ENCODE assay signal across 16 cellular contexts in the genomic region with DNA sequence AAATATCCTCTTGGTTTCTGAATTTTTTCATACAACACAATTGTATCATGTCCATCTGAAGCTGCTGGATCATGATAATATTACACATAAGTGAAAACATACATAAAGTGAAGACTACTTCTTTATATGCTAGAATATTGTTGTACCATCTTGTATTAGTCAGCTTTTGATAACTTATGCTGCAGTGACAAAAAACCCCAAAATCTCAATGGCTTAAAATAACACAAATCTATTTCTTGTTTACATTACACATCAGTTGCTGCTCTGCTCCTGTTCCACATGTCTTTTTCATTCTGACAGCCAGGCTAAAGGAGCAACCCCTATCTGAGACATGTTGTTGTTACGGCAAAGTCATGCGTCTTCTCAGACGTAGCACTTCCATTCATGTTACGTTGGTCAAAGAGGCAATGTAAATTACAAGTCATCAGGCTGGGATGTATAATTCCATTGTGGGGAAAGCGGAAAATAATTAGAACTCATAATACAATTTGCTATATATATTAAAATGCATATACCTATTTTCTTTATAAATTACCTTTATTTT. TPM values are rescaled to one million over a fixed set of nuclear protein-coding genes. Genes with fewer than 3 reads are reported as not detected.
DNase-seq lines count a peak whose midpoint lies in the region; ATAC-seq and TF ChIP-seq lines count a peak whose summit lies in the region.
"Had no signal": no experiment of that assay in that cellular context is flagged by ENCODE, and none has a peak within 500 bp of the region (broad histone marks: within the 10 kb centered on the region; RNA-seq: fewer than 3 reads in every experiment).

No MANE protein-coding gene starts in this region.

- no peak overlapping the region for H3K23ac ChIP-seq in trophoblast cell (ENCODE audit: low read length)

- H2BK12ac ChIP-seq in trophoblast cell (ENCODE audit: low read length): no peak overlapping the region

- no peaks in the 10 kb centered on the region for H3K27me3 ChIP-seq in trophoblast cell (ENCODE audit: insufficient read depth, low read length)
- H3K27me3 ChIP-seq in right cardiac atrium (ENCODE audit: control insufficient read depth, insufficient read depth): no peaks in the 10 kb centered on the region
- H3K27me3 ChIP-seq in effector memory CD4-positive, alpha-beta T cell (replicated peaks; ENCODE audit: control insufficient read depth, insufficient read depth, low read length, poor library complexity, severe bottlenecking): no peaks in the 10 kb centered on the region

- no peak overlapping the region for H3K4me3 Mint-ChIP-seq in activated T-cell treated with anti-CD3 and anti-CD28 coated beads, Interleukin-2, amount 50 U/mL, for 72 hours
- H3K4me3 Mint-ChIP-seq in activated T-cell treated with anti-CD3 and anti-CD28 coated beads, Interleukin-2, amount 50 U/mL, for 4 hours: no peak overlapping the region
- no peak overlapping the region for H3K4me3 Mint-ChIP-seq in Calu3 (ENCODE audit: low read depth, unreplicated experiment)
- no peak overlapping the region for H3K4me3 Mint-ChIP-seq in dendritic cell treated with granulocyte-macrophage colony-stimulating factor and Interleukin-4, amounts not matched to agents 40 ng/mL and 50 ng/mL, for 4 days
- H3K4me3 Mint-ChIP-seq: B cell; CD14-positive monocyte; CD8-positive, alpha-beta T cell; IgD-negative memory B cell had no signal

- H3K9me3 ChIP-seq in trophoblast cell (ENCODE audit: insufficient read depth, low read depth, low read length) (peaks cover 10% of the 10 kb centered on the region), right cardiac atrium (ENCODE audit: control insufficient read depth, low read length) (no peaks in the 10 kb centered on the region)
- H3K9me3 ChIP-seq in effector memory CD4-positive, alpha-beta T cell (ENCODE audit: control insufficient read depth, low read length): no peaks in the 10 kb centered on the region
- H3K9me3 ChIP-seq: HAP-1 had no signal

- peaks cover 11% of the 10 kb centered on the region for H3K79me1 ChIP-seq in trophoblast cell (ENCODE audit: low read length)

- H3K27ac ChIP-seq in trophoblast cell (ENCODE audit: low read depth, low read length) (no peak overlapping the region), right cardiac atrium (ENCODE audit: low read length) (no peak overlapping the region)
- no peak overlapping the region for H3K27ac ChIP-seq in effector memory CD4-positive, alpha-beta T cell (ENCODE audit: insufficient read depth, low read length, poor library complexity, severe bottlenecking)

- no peak overlapping the region for H3K9ac ChIP-seq in trophoblast cell (ENCODE audit: low read length)

- no peak overlapping the region for H4K91ac ChIP-seq in trophoblast cell (ENCODE audit: low read depth, low read length)

- in situ Hi-C loops in G401 (cut with HindIII; ENCODE audit: low sequenced_read_pairs): no loop called here

- H3K14ac ChIP-seq in trophoblast cell (ENCODE audit: low read length): no peak overlapping the region

- no peak for DNase-seq in activated T-cell treated with anti-CD3 and anti-CD28 coated beads, Interleukin-2, amount 50 U/mL, for 72 hours
- no peak for DNase-seq in activated T-cell treated with anti-CD3 and anti-CD28 coated beads, Interleukin-2, amount 50 U/mL, for 4 hours
- DNase-seq in Calu3 (no peak), trophoblast cell (peak; percentile 52 to 75), right cardiac atrium (no peak), G401 (ENCODE audit: low spot score) (no peak)
- no peak for DNase-seq in effector memory CD4-positive, alpha-beta T cell
- DNase-seq: CD8-positive, alpha-beta T cell; COR-L47; DND-41; GF-D8 had no signal

- H4K8ac ChIP-seq in trophoblast cell (ENCODE audit: low read depth, low read length): no peak overlapping the region

- no peak overlapping the region for H2BK5ac ChIP-seq in trophoblast cell (ENCODE audit: low read depth, low read length, poor library complexity)

- peaks cover 11% of the 10 kb centered on the region in 2 donors for H3K9me3 Mint-ChIP-seq in activated T-cell treated with anti-CD3 and anti-CD28 coated beads, Interleukin-2, amount 50 U/mL, for 72 hours
- peaks cover 12% of the 10 kb centered on the region for H3K9me3 Mint-ChIP-seq in activated T-cell treated with anti-CD3 and anti-CD28 coated beads, Interleukin-2, amount 50 U/mL, for 4 hours
- H3K9me3 Mint-ChIP-seq in Calu3 (ENCODE audit: low read depth, unreplicated experiment): peaks cover 8% of the 10 kb centered on the region
- H3K9me3 Mint-ChIP-seq in dendritic cell treated with granulocyte-macrophage colony-stimulating factor and Interleukin-4, amounts not matched to agents 40 ng/mL and 50 ng/mL, for 4 days: no peaks in the 10 kb centered on the region

- no peaks in the 10 kb centered on the region for H3K27me3 Mint-ChIP-seq in activated T-cell treated with anti-CD3 and anti-CD28 coated beads, Interleukin-2, amount 50 U/mL, for 72 hours (ENCODE audit: low read depth)
- H3K27me3 Mint-ChIP-seq in activated T-cell treated with anti-CD3 and anti-CD28 coated beads, Interleukin-2, amount 50 U/mL, for 4 hours (ENCODE audit: low read depth): no peaks in the 10 kb centered on the region
- H3K27me3 Mint-ChIP-seq in Calu3 (ENCODE audit: unreplicated experiment): no peaks in the 10 kb centered on the region
- no peaks in the 10 kb centered on the region for H3K27me3 Mint-ChIP-seq in dendritic cell treated with granulocyte-macrophage colony-stimulating factor and Interleukin-4, amounts not matched to agents 40 ng/mL and 50 ng/mL, for 4 days
- H3K27me3 Mint-ChIP-seq: B cell, IgD-negative memory B cell had no signal

- intact Hi-C loops in Calu3 (cut with micrococcal nuclease; ENCODE audit: unreplicated experiment): no loop called here
- intact Hi-C loops in dendritic cell treated with granulocyte-macrophage colony-stimulating factor and Interleukin-4, amounts not matched to agents 40 ng/mL and 50 ng/mL, for 4 days (cut with micrococcal nuclease): no loop called here
- intact Hi-C loops in right cardiac atrium (cut with DNase I): no loop called here

- H3K4ac ChIP-seq in trophoblast cell (ENCODE audit: low read depth, low read length): no peak overlapping the region

- no peak overlapping the region for H4K12ac ChIP-seq in trophoblast cell (ENCODE audit: low read depth, low read length)

- WGBS in trophoblast cell (ENCODE audit: extremely low coverage, insufficient coverage, insufficient read length): no CpG with 5 or more reads among the region's 5 CpGs
- 99% methylated on average over 5 of the region's 5 CpGs for WGBS in right cardiac atrium

- peaks cover 7% of the 10 kb centered on the region for H3K79me2 ChIP-seq in trophoblast cell (ENCODE audit: control insufficient read depth, insufficient read depth, low read length, poor library complexity)

- no peak overlapping the region for H2BK120ac ChIP-seq in trophoblast cell (ENCODE audit: insufficient read depth, low read length, poor library complexity)

- no peak overlapping the region for H2AFZ ChIP-seq in trophoblast cell (ENCODE audit: insufficient read depth, low read length, poor library complexity)

- no peak overlapping the region for H3K4me2 ChIP-seq in trophoblast cell (ENCODE audit: low read length)

- H3K18ac ChIP-seq in trophoblast cell (ENCODE audit: low read length): no peak overlapping the region

- no peak for TF ChIP-seq CTCF in Calu3 (IDR thresholded peaks at IDR 0.05; ENCODE audit: unreplicated experiment)

- CTCF ChIA-PET in Calu3 (lab: Charles Lee): no interaction called here

- peaks cover 61% of the 10 kb centered on the region for H3K4me1 Mint-ChIP-seq in activated T-cell treated with anti-CD3 and anti-CD28 coated beads, Interleukin-2, amount 50 U/mL, for 72 hours (ENCODE audit: low read depth)
- H3K4me1 Mint-ChIP-seq in activated T-cell treated with anti-CD3 and anti-CD28 coated beads, Interleukin-2, amount 50 U/mL, for 4 hours (ENCODE audit: low read depth): peaks cover 41% of the 10 kb centered on the region
- H3K4me1 Mint-ChIP-seq in Calu3 (ENCODE audit: low read depth, unreplicated experiment): peaks cover 23% of the 10 kb centered on the region
- peaks cover 42% of the 10 kb centered on the region for H3K4me1 Mint-ChIP-seq in dendritic cell treated with granulocyte-macrophage colony-stimulating factor and Interleukin-4, amounts not matched to agents 40 ng/mL and 50 ng/mL, for 4 days (ENCODE audit: low read depth)

- peak overlapping the region; percentile 14 for H3K27ac Mint-ChIP-seq in activated T-cell treated with anti-CD3 and anti-CD28 coated beads, Interleukin-2, amount 50 U/mL, for 72 hours
- H3K27ac Mint-ChIP-seq in Calu3 (ENCODE audit: unreplicated experiment): peak overlapping the region; percentile 25
- peak overlapping the region; percentile 48 for H3K27ac Mint-ChIP-seq in dendritic cell treated with granulocyte-macrophage colony-stimulating factor and Interleukin-4, amounts not matched to agents 40 ng/mL and 50 ng/mL, for 4 days
- H3K27ac Mint-ChIP-seq: CD14-positive monocyte; CD8-positive, alpha-beta T cell had no signal

- H3K4me3 ChIP-seq in trophoblast cell (ENCODE audit: low read depth, low read length) (no peak overlapping the region), right cardiac atrium (ENCODE audit: low read length) (no peak overlapping the region)
- no peak overlapping the region for H3K4me3 ChIP-seq in effector memory CD4-positive, alpha-beta T cell (ENCODE audit: insufficient read depth, low read depth, low read length, poor library complexity, severe bottlenecking)
- H3K4me3 ChIP-seq: HAP-1 had no signal

- no peak overlapping the region for H2AK5ac ChIP-seq in trophoblast cell (ENCODE audit: low read length)

- H3K36me3 ChIP-seq in trophoblast cell (ENCODE audit: control insufficient read depth in 1 of 2, insufficient read depth in 2 of 2, low read length in 2 of 2): peaks cover 7 to 12% of the 10 kb centered on the region in 2 experiments
- no peaks in the 10 kb centered on the region for H3K36me3 ChIP-seq in effector memory CD4-positive, alpha-beta T cell (ENCODE audit: control insufficient read depth, insufficient read depth, low read length)
- H3K36me3 ChIP-seq: HAP-1 had no signal

- peaks cover 26 to 35% of the 10 kb centered on the region in 2 donors for H3K36me3 Mint-ChIP-seq in activated T-cell treated with anti-CD3 and anti-CD28 coated beads, Interleukin-2, amount 50 U/mL, for 72 hours (ENCODE audit: insufficient read depth in 2 of 2)
- H3K36me3 Mint-ChIP-seq in activated T-cell treated with anti-CD3 and anti-CD28 coated beads, Interleukin-2, amount 50 U/mL, for 4 hours (ENCODE audit: insufficient read depth): peaks cover 7% of the 10 kb centered on the region
- peaks cover 37% of the 10 kb centered on the region for H3K36me3 Mint-ChIP-seq in Calu3 (ENCODE audit: insufficient read depth, unreplicated experiment)
- peaks cover 34% of the 10 kb centered on the region for H3K36me3 Mint-ChIP-seq in dendritic cell treated with granulocyte-macrophage colony-stimulating factor and Interleukin-4, amounts not matched to agents 40 ng/mL and 50 ng/mL, for 4 days (ENCODE audit: low read depth)

- H3K4me1 ChIP-seq in trophoblast cell (ENCODE audit: control insufficient read depth in 1 of 2, insufficient read depth in 2 of 2, low read length in 2 of 2) (peaks cover 0 to 4% of the 10 kb centered on the region in 2 experiments), right cardiac atrium (ENCODE audit: control insufficient read depth, insufficient read depth, low read length) (no peaks in the 10 kb centered on the region)
- peaks cover 18% of the 10 kb centered on the region for H3K4me1 ChIP-seq in effector memory CD4-positive, alpha-beta T cell (ENCODE audit: control insufficient read depth, insufficient read depth, low read length, poor library complexity, severe bottlenecking)

- no TSS peak for BruUV-seq in Calu3 (replicated peaks; lab: Mats Ljungman, UMichigan)

- ATAC-seq in activated T-cell treated with anti-CD3 and anti-CD28 coated beads, Interleukin-2, amount 50 U/mL, for 72 hours (replicated peaks in 1 of 2): no peak
- no peak for ATAC-seq in activated T-cell treated with anti-CD3 and anti-CD28 coated beads, Interleukin-2, amount 50 U/mL, for 4 hours
- no peak for ATAC-seq in right cardiac atrium
- ATAC-seq: CD8-positive, alpha-beta T cell had no signal

RNA-seq across cellular contexts. Expression of a gene that starts 5.8 kb away (rescaled TPM):
- 1,000 to 10,000 TPM in 1 of 2 donors, 100 to 1,000 TPM in 1; 884 to 1,078 TPM for total RNA-seq in activated T-cell treated with anti-CD3 and anti-CD28 coated beads, Interleukin-2, amount 50 U/mL, for 72 hours
- 1,000 to 10,000 TPM; 1,023 to 1,175 (median 1,139) TPM for total RNA-seq in activated T-cell treated with anti-CD3 and anti-CD28 coated beads, Interleukin-2, amount 50 U/mL, for 4 hours
- 1,316 and 1,437 TPM in 2 replicates for total RNA-seq in Calu3 (2022)
- 2,539 and 2,657 TPM in 2 replicates for polyA plus RNA-seq in trophoblast cell (2013)
- 100 to 1,000 TPM; 341 to 630 (median 483) TPM for total RNA-seq in right cardiac atrium
- 805 TPM for polyA plus RNA-seq in right cardiac atrium
- 1,848 and 2,842 TPM in 2 replicates for total RNA-seq in G401 (2014; rRNA removed; shearing (Covaris generic))

RNA-seq across cellular contexts. Expression of a gene that starts 30.3 kb away (rescaled TPM):
- 10 to 100 TPM; 35.1 to 39.4 TPM for total RNA-seq in activated T-cell treated with anti-CD3 and anti-CD28 coated beads, Interleukin-2, amount 50 U/mL, for 72 hours
- total RNA-seq in activated T-cell treated with anti-CD3 and anti-CD28 coated beads, Interleukin-2, amount 50 U/mL, for 4 hours: 10 to 100 TPM; 21.2 to 29.4 (median 22.2) TPM
- total RNA-seq in Calu3 (2022) (0.68 and 1.2 TPM in 2 replicates), right cardiac atrium (1 to 10 TPM in 1 of 4 donors, under 1 TPM in 3; 0.29 to 1.3 (median 0.71) TPM)
- polyA plus RNA-seq in trophoblast cell (2013): 10.7 and 12.4 TPM in 2 replicates
- 0.50 TPM for polyA plus RNA-seq in right cardiac atrium
- total RNA-seq in G401 (2014; rRNA removed; shearing (Covaris generic)): 5.5 and 9.9 TPM in 2 replicates

RNA-seq across cellular contexts. Expression of a gene that starts 59.8 kb away (rescaled TPM):
- 100 to 1,000 TPM; 115 to 139 TPM for total RNA-seq in activated T-cell treated with anti-CD3 and anti-CD28 coated beads, Interleukin-2, amount 50 U/mL, for 72 hours
- 100 to 1,000 TPM; 131 to 153 (median 137) TPM for total RNA-seq in activated T-cell treated with anti-CD3 and anti-CD28 coated beads, Interleukin-2, amount 50 U/mL, for 4 hours
- total RNA-seq in Calu3 (2022): 68.0 and 69.8 TPM in 2 replicates
- 43.3 and 44.7 TPM in 2 replicates for polyA plus RNA-seq in trophoblast cell (2013)
- total RNA-seq in right cardiac atrium: 10 to 100 TPM; 71.5 to 97.1 (median 88.5) TPM
- polyA plus RNA-seq in right cardiac atrium: 28.2 TPM
- 53.3 and 133 TPM in 2 replicates for total RNA-seq in G401 (2014; rRNA removed; shearing (Covaris generic))

Comparison
In these comparisons a context has a peak if more than half of its experiments do, and no peak if none do; other contexts are left out.
1. DNase-seq: peak in trophoblast cell (2 of 2); none in activated T-cell treated with anti-CD3 and anti-CD28 coated beads, Interleukin-2, amount 50 U/mL, for 72 hours (0 of 2), activated T-cell treated with anti-CD3 and anti-CD28 coated beads, Interleukin-2, amount 50 U/mL, for 4 hours (single experiment), Calu3 (single experiment), right cardiac atrium (0 of 3), G401 (single experiment) and effector memory CD4-positive, alpha-beta T cell (0 of 3).
2. Peak in every context shown above with its lines, with median percentiles within 50 percentile points of each other: H3K27ac Mint-ChIP-seq.